Comparison of ENCODE assay signal across 19 cellular contexts in genomic region chr9:116789097-116789496, GRCh38.
DNase-seq lines count a peak whose midpoint lies in the region; ATAC-seq and TF ChIP-seq lines count a peak whose summit lies in the region.
"Had no signal": no experiment of that assay in that cellular context is flagged by ENCODE, and none has a peak within 500 bp of the region (broad histone marks: within the 10 kb centered on the region; RNA-seq: fewer than 3 reads in every experiment).

No MANE protein-coding gene starts in this region.

- H3K36me3 ChIP-seq in HUES48 (ENCODE audit: control insufficient read depth, insufficient read depth, low read length), result no peaks in the 10 kb centered on the region
- H3K36me3 ChIP-seq in endodermal cell (ENCODE audit: control insufficient read depth, insufficient read depth, low read length), result no peaks in the 10 kb centered on the region
- no peaks in the 10 kb centered on the region for H3K36me3 ChIP-seq in right lobe of liver
- H3K36me3 ChIP-seq: BLaER1, MG63 had no signal

- H3K9me3 Mint-ChIP-seq in endodermal cell, result no peaks in the 10 kb centered on the region
- H3K9me3 Mint-ChIP-seq in neural crest cell, result no peaks in the 10 kb centered on the region

- no peak overlapping the region for H3K4me3 ChIP-seq in HUES48 (ENCODE audit: low read depth, low read length)
- no peak overlapping the region for H3K4me3 ChIP-seq in endodermal cell (ENCODE audit: low read length)
- no peak overlapping the region for H3K4me3 ChIP-seq in right lobe of liver
- H3K4me3 ChIP-seq: BLaER1, MG63 had no signal

- H3K9me3 ChIP-seq in HUES48 (ENCODE audit: control insufficient read depth, insufficient read depth, low read length), result no peaks in the 10 kb centered on the region
- H3K9me3 ChIP-seq in endodermal cell (ENCODE audit: control insufficient read depth, low read length), result no peaks in the 10 kb centered on the region
- no peaks in the 10 kb centered on the region for H3K9me3 ChIP-seq in right lobe of liver
- H3K9me3 ChIP-seq: BLaER1, MG63 had no signal

- peak overlapping the region; percentile 39 for H3K27ac ChIP-seq in HUES48 (ENCODE audit: low read depth, low read length)
- H3K27ac ChIP-seq in endodermal cell (ENCODE audit: low read depth, low read length), result peak overlapping the region; percentile 15
- H3K27ac ChIP-seq in right lobe of liver, result no peak overlapping the region
- H3K27ac ChIP-seq: BLaER1 had no signal

- H3K36me3 Mint-ChIP-seq in endodermal cell (ENCODE audit: low read depth), result no peaks in the 10 kb centered on the region
- no peaks in the 10 kb centered on the region for H3K36me3 Mint-ChIP-seq in neural crest cell (ENCODE audit: low read depth)
- H3K36me3 Mint-ChIP-seq: CD4-positive, alpha-beta memory T cell had no signal

- intact Hi-C loops in right lobe of liver (cut with DNase I), result no loop called here

- H3K27me3 Mint-ChIP-seq in endodermal cell (ENCODE audit: insufficient read depth) (peaks cover 32% of the 10 kb centered on the region), neural crest cell (ENCODE audit: low read depth) (peaks cover 14% of the 10 kb centered on the region)

- H3K4me1 ChIP-seq in HUES48 (ENCODE audit: control insufficient read depth, insufficient read depth, low read length) (peaks cover 7% of the 10 kb centered on the region; the same call in 1 of the 2 replicates), endodermal cell (ENCODE audit: control insufficient read depth, insufficient read depth, low read length) (peaks cover 11% of the 10 kb centered on the region), right lobe of liver (no peaks in the 10 kb centered on the region)
- H3K4me1 ChIP-seq: BLaER1 had no signal

- H3K27me3 ChIP-seq in HUES48 (ENCODE audit: control insufficient read depth, insufficient read depth, low read length) (no peaks in the 10 kb centered on the region), endodermal cell (ENCODE audit: control insufficient read depth, insufficient read depth, low read length, poor library complexity, severe bottlenecking) (no peaks in the 10 kb centered on the region), right lobe of liver (no peaks in the 10 kb centered on the region)
- H3K27me3 ChIP-seq: BLaER1 had no signal

- no peak for ATAC-seq in right lobe of liver
- no peak for ATAC-seq in HG02970 (IDR thresholded peaks at IDR 0.05; ENCODE audit: low FRiP score, unreplicated experiment)

- DNase-seq in DMS79 treated with DMSO at 0.1 percent for 48 hours (lab: John Stamatoyannopoulos, UW) (peak; percentile 42), endodermal cell (no peak), neural crest cell (ENCODE audit: low read depth, low spot score) (no peak), right lobe of liver (no peak), GF-D8 (lab: John Stamatoyannopoulos, UW) (no peak)
- DNase-seq: CD4-positive, alpha-beta memory T cell; HCEC 1CT; Kasumi-1; MG63; NCI-H1048; NCI-H146; NCI-H2081; NCI-H226; NCI-H524 treated with DMSO at 0.1 percent for 48 hours; NK-92 treated with Interleukin-12 subunit alpha and Interleukin-12 subunit beta, amount 100 ng/mL, for 24 hours; Right ventricle myocardium superior had no signal

- H3K9ac ChIP-seq in HUES48 (ENCODE audit: low read depth, low read length) (no peak overlapping the region), endodermal cell (ENCODE audit: extremely low read depth, low read length, poor library complexity, severe bottlenecking) (no peak overlapping the region)
- H3K9ac ChIP-seq: BLaER1 had no signal

- 30 to 52% methylated on average over 2 to 3 of the region's 3 CpGs for WGBS in endodermal cell (ENCODE audit: insufficient coverage in 1 of 2, insufficient read length in 1 of 2), 2 experiments
- 31% methylated on average over 3 of the region's 3 CpGs for WGBS in right lobe of liver (ENCODE audit: insufficient coverage, low coverage, low lambda C conversion rate, missing lambda C conversion rate)

- TF ChIP-seq POLR2A in right lobe of liver (IDR thresholded peaks at IDR 0.05), result no peak

- no peak for TF ChIP-seq CTCF in endodermal cell (conservative IDR thresholded peaks at IDR 0.05)
- no peak for TF ChIP-seq CTCF in neural crest cell (conservative IDR thresholded peaks at IDR 0.05)
- no peak for TF ChIP-seq CTCF in right lobe of liver (IDR thresholded peaks at IDR 0.05)

- no peak overlapping the region for H3K27ac Mint-ChIP-seq in endodermal cell
- H3K27ac Mint-ChIP-seq in neural crest cell (ENCODE audit: unreplicated experiment), result no peak overlapping the region
- H3K27ac Mint-ChIP-seq: CD4-positive, alpha-beta memory T cell had no signal

- H3K4me3 Mint-ChIP-seq in endodermal cell, result no peak overlapping the region
- H3K4me3 Mint-ChIP-seq in neural crest cell, result peak overlapping the region; percentile 8
- H3K4me3 Mint-ChIP-seq: CD4-positive, alpha-beta memory T cell had no signal

- H3K4me1 Mint-ChIP-seq in endodermal cell (peaks cover 29% of the 10 kb centered on the region), neural crest cell (peaks cover 28% of the 10 kb centered on the region)
- H3K4me1 Mint-ChIP-seq: CD4-positive, alpha-beta memory T cell had no signal

Comparison
In these comparisons a context has a peak if more than half of its experiments do, and no peak if none do; other contexts are left out.
1. H3K27ac ChIP-seq: peak in HUES48 (single experiment) and endodermal cell (single experiment); none in right lobe of liver (0 of 3).